Comparison of ENCODE assay signal across 11 cellular contexts in the genomic region with DNA sequence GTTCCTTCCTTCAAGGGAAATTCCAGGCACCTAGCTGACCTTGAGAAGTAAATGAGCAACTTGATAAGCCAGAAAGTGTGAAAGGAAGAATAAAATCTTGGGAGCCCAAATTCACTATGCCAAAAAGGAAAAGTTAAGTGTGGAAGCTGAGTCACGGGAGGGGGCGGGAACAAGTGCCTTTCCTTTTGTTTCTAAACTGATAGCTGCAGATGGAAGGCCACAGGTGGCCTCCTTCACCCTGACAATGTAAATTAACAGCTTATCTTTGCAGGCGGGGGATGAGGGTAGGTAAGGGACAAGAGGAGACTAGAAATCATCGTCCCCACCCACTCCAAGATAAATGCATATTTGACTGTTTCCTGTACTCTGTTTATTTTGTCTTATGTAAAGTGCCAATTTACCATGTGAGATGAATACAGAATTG. TPM values are rescaled to one million over a fixed set of nuclear protein-coding genes. Genes with fewer than 3 reads are reported as not detected.
DNase-seq lines count a peak whose midpoint lies in the region; ATAC-seq and TF ChIP-seq lines count a peak whose summit lies in the region.
"Had no signal": no experiment of that assay in that cellular context is flagged by ENCODE, and none has a peak within 500 bp of the region (broad histone marks: within the 10 kb centered on the region; RNA-seq: fewer than 3 reads in every experiment).

No MANE protein-coding gene starts in this region.

- no peak overlapping the region for H3K27ac ChIP-seq in HCT116 (ENCODE audit: low read depth, low read length)
- H3K27ac ChIP-seq in testis: peak overlapping the region in 1 of 2 donors; percentile 78
- H3K27ac ChIP-seq: Peyer's patch had no signal

- DNase-seq in HCT116 (ENCODE audit: low read depth, low spot score) (no peak), NCI-H345 treated with DMSO at 0.1 percent for 48 hours (lab: John Stamatoyannopoulos, UW; ENCODE audit: unreplicated experiment) (peak; percentile 52), epithelial cell of esophagus (ENCODE audit: low read depth) (peak; percentile 36), sciatic nerve (ENCODE audit: low spot score) (no peak), testis (no peak)
- DNase-seq: esophagus squamous epithelium; stimulated activated naive CD8-positive, alpha-beta T cell treated with anti-CD3 and anti-CD28 coated beads, Interleukin-15, Interleukin-2, amounts not matched to agents 100 U/mL and 50 U/mL, for 24 hours had no signal

- no peaks in the 10 kb centered on the region for H3K9me2 ChIP-seq in HCT116 (ENCODE audit: insufficient read depth)

- no peaks in the 10 kb centered on the region for H4K20me1 ChIP-seq in HCT116 (ENCODE audit: insufficient read depth)

- TF ChIP-seq POLR2A in HCT116 (IDR thresholded peaks at IDR 0.05; ENCODE audit: borderline replicate concordance, extremely low read depth, insufficient read depth, insufficient read length) (no peak), testis (IDR thresholded peaks at IDR 0.05) (no peak)

- H3K9me3 ChIP-seq in HCT116 (ENCODE audit: control insufficient read depth in 1 of 2, insufficient read depth in 1 of 2, low read depth in 1 of 2, low read length in 2 of 2): no peaks in the 10 kb centered on the region
- no peaks in the 10 kb centered on the region for H3K9me3 ChIP-seq in testis
- H3K9me3 ChIP-seq: esophagus squamous epithelium, Peyer's patch had no signal

- WGBS in testis, 2 donors: 28 to 38% methylated on average over 4 of the region's 4 CpGs

- intact Hi-C loops in HCT116 (cut with micrococcal nuclease) (no loop called here), sciatic nerve (cut with DNase I) (no loop called here), testis (cut with DNase I; ENCODE audit: low total_unique reads) (no loop called here)

- CTCF ChIA-PET in HCT116 (lab: Charles Lee): no interaction called here

- H3K27me3 ChIP-seq in HCT116 (ENCODE audit: insufficient read depth, low read length): no peaks in the 10 kb centered on the region
- H3K27me3 ChIP-seq in testis: no peaks in the 10 kb centered on the region
- H3K27me3 ChIP-seq: esophagus squamous epithelium, Peyer's patch had no signal

- no peaks in the 10 kb centered on the region for H3K79me2 ChIP-seq in HCT116 (ENCODE audit: insufficient read depth, low read length)

- peak overlapping the region; percentile 52 for H2AFZ ChIP-seq in HCT116 (ENCODE audit: low read depth, low read length, poor library complexity, severe bottlenecking)

- TF ChIP-seq CTCF in HCT116 (IDR thresholded peaks at IDR 0.05 in 2 of 3, conservative IDR thresholded peaks at IDR 0.05 in 1 of 3; ENCODE audit: borderline replicate concordance in 1 of 3, insufficient read depth in 1 of 3, low read depth in 2 of 3, low read length in 2 of 3): no peak
- TF ChIP-seq CTCF in epithelial cell of esophagus (IDR thresholded peaks at IDR 0.05; ENCODE audit: insufficient read depth, low read depth, low read length, missing control alignments): no peak
- TF ChIP-seq CTCF in testis (IDR thresholded peaks at IDR 0.05): no peak

- H3K4me3 ChIP-seq in HCT116 (replicated peaks in 1 of 2; ENCODE audit: low read depth in 1 of 2, low read length in 2 of 2): no peak overlapping the region
- H3K4me3 ChIP-seq in epithelial cell of esophagus (ENCODE audit: low read length): no peak overlapping the region
- H3K4me3 ChIP-seq in testis: no peak overlapping the region
- H3K4me3 ChIP-seq: esophagus squamous epithelium, Peyer's patch had no signal

- no TSS peak for BruUV-seq in HCT116 (replicated peaks; lab: Mats Ljungman, UMichigan)

- RAD21 ChIA-PET in HCT116 (lab: Charles Lee; ENCODE audit: low non-redundant PET in 1 of 2, low total read pairs in 2 of 2, uncharacterized antibody in 2 of 2, unreplicated experiment in 2 of 2): no interaction called here

- POLR2A ChIA-PET in HCT116 (lab: Charles Lee): no interaction called here

- H3K4me1 ChIP-seq in HCT116 (ENCODE audit: control insufficient read depth in 1 of 2, insufficient read depth in 2 of 2, low read length in 2 of 2) (peaks cover 3 to 6% of the 10 kb centered on the region in 2 experiments; a peak in 2 of 4 replicates), testis (peaks cover 15% of the 10 kb centered on the region)

- ATAC-seq in HCT116: no peak
- ATAC-seq in sciatic nerve: peak; percentile 30
- ATAC-seq in HG02571 (IDR thresholded peaks at IDR 0.05; ENCODE audit: unreplicated experiment): no peak
- ATAC-seq in HG03442 (IDR thresholded peaks at IDR 0.05; ENCODE audit: unreplicated experiment): no peak
- ATAC-seq: stimulated activated naive CD8-positive, alpha-beta T cell treated with anti-CD3 and anti-CD28 coated beads, Interleukin-15, Interleukin-2, amounts not matched to agents 100 U/mL and 50 U/mL, for 24 hours had no signal

- H3K36me3 ChIP-seq in HCT116 (ENCODE audit: control insufficient read depth in 1 of 2, insufficient read depth in 2 of 2, low read length in 2 of 2) (no peaks in the 10 kb centered on the region), testis (ENCODE audit: low read depth, missing control alignments) (no peaks in the 10 kb centered on the region)
- H3K36me3 ChIP-seq: esophagus squamous epithelium, Peyer's patch had no signal

- TF ChIP-seq RAD21 in HCT116 (IDR thresholded peaks at IDR 0.05; ENCODE audit: low read depth): no peak

- peak overlapping the region; percentile 12; the same call in 1 of the 2 replicates for H3K4me2 ChIP-seq in HCT116 (ENCODE audit: low read length)

- no peak overlapping the region for H3K9ac ChIP-seq in HCT116 (ENCODE audit: low read length)

TF ChIP-seq in HCT116, 20 proteins besides CTCF, POLR2A, EP300 and RAD21 (continues in another document):
- TF ChIP-seq SRF (IDR thresholded peaks at IDR 0.05; ENCODE audit: low read depth) (no peak), TCF7L2 (IDR thresholded peaks at IDR 0.05; ENCODE audit: borderline replicate concordance, extremely low read depth, insufficient read depth, insufficient read length) (no peak), SIN3A (IDR thresholded peaks at IDR 0.05; ENCODE audit: low read depth) (no peak), JUND (IDR thresholded peaks at IDR 0.05) (no peak), EZH2 (IDR thresholded peaks at IDR 0.05) (no peak), SP1 (IDR thresholded peaks at IDR 0.05; ENCODE audit: low read depth) (no peak), POLR2AphosphoS5 (IDR thresholded peaks at IDR 0.05; ENCODE audit: low read depth, low read length) (no peak), ELF1 (IDR thresholded peaks at IDR 0.05; ENCODE audit: borderline replicate concordance, low read depth) (no peak), CBX3 (IDR thresholded peaks at IDR 0.05; ENCODE audit: low read depth) (no peak), EGR1 (IDR thresholded peaks at IDR 0.05; ENCODE audit: low read depth) (no peak), CEBPB (IDR thresholded peaks at IDR 0.05; ENCODE audit: low read depth) (no peak), EZH2phosphoT487 (IDR thresholded peaks at IDR 0.05; ENCODE audit: borderline replicate concordance) (no peak)
- TF ChIP-seq, protein P1, sequence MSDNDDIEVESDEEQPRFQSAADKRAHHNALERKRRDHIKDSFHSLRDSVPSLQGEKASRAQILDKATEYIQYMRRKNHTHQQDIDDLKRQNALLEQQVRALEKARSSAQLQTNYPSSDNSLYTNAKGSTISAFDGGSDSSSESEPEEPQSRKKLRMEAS (IDR thresholded peaks at IDR 0.05): no peak
- TF ChIP-seq, protein P2, sequence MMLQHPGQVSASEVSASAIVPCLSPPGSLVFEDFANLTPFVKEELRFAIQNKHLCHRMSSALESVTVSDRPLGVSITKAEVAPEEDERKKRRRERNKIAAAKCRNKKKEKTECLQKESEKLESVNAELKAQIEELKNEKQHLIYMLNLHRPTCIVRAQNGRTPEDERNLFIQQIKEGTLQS (IDR thresholded peaks at IDR 0.05): no peak
- TF ChIP-seq, protein P3, sequence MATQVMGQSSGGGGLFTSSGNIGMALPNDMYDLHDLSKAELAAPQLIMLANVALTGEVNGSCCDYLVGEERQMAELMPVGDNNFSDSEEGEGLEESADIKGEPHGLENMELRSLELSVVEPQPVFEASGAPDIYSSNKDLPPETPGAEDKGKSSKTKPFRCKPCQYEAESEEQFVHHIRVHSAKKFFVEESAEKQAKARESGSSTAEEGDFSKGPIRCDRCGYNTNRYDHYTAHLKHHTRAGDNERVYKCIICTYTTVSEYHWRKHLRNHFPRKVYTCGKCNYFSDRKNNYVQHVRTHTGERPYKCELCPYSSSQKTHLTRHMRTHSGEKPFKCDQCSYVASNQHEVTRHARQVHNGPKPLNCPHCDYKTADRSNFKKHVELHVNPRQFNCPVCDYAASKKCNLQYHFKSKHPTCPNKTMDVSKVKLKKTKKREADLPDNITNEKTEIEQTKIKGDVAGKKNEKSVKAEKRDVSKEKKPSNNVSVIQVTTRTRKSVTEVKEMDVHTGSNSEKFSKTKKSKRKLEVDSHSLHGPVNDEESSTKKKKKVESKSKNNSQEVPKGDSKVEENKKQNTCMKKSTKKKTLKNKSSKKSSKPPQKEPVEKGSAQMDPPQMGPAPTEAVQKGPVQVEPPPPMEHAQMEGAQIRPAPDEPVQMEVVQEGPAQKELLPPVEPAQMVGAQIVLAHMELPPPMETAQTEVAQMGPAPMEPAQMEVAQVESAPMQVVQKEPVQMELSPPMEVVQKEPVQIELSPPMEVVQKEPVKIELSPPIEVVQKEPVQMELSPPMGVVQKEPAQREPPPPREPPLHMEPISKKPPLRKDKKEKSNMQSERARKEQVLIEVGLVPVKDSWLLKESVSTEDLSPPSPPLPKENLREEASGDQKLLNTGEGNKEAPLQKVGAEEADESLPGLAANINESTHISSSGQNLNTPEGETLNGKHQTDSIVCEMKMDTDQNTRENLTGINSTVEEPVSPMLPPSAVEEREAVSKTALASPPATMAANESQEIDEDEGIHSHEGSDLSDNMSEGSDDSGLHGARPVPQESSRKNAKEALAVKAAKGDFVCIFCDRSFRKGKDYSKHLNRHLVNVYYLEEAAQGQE (IDR thresholded peaks at IDR 0.05; ENCODE audit: low read depth): no peak

RNA-seq across cellular contexts. Expression of a gene that starts 36.4 kb away (rescaled TPM):
- total RNA-seq in HCT116 (2021; ENCODE audit: unreplicated experiment) (0.15 TPM), sciatic nerve (not detected), testis (1 to 10 TPM in 1 of 2 donors, under 1 TPM in 1; 0.62 to 1.7 TPM)
- polyA plus RNA-seq in HCT116 (2012): 0.12 TPM in 1 of 2 replicates, not detected in the other
- polyA plus RNA-seq in testis (ENCODE audit: insufficient read depth, low read depth, low replicate concordance): 4.0 TPM
- polyA plus RNA-seq: IgD-negative memory B cell had no signal

Comparison
In these comparisons a context has a peak if more than half of its experiments do, and no peak if none do; other contexts are left out.
1. DNase-seq: peak in NCI-H345 treated with DMSO at 0.1 percent for 48 hours (single experiment) and epithelial cell of esophagus (single experiment); none in HCT116 (single experiment), sciatic nerve (single experiment) and testis (single experiment).